In genomic region chr7:2757361-2757903, GRCh38 we compare ENCODE assay signal across 8 cellular contexts.
A peak's percentile ranks its signal among the peaks of the same experiment; 100 is the strongest.
DNase-seq lines count a peak whose midpoint lies in the region; ATAC-seq, FAIRE-seq and TF ChIP-seq lines count a peak whose summit lies in the region.

No MANE protein-coding gene starts in this region.

- H3K36me3 Mint-ChIP-seq in CD8-positive, alpha-beta memory T cell = peaks cover 12 to 25% (median 21%) of the 10 kb centered on the region in 3 donors

- no peaks in the 10 kb centered on the region for H3K27me3 ChIP-seq in CD8-positive, alpha-beta memory T cell (ENCODE audit: insufficient read depth, low read length, poor library complexity, severe bottlenecking)
- H3K27me3 ChIP-seq in esophagus (ENCODE audit: control insufficient read depth in 1 of 2, insufficient read depth in 2 of 2, low read length in 2 of 2) (no peaks in the 10 kb centered on the region), parathyroid adenoma (ENCODE audit: control insufficient read depth, insufficient read depth, low read length) (no peaks in the 10 kb centered on the region)

- no peaks in the 10 kb centered on the region for H3K9me3 ChIP-seq in CD8-positive, alpha-beta memory T cell (ENCODE audit: low read length)
- no peaks in the 10 kb centered on the region for H3K9me3 ChIP-seq in HEK293 (ENCODE audit: control insufficient read depth, insufficient read depth, low read depth, low read length)
- no peaks in the 10 kb centered on the region for H3K9me3 ChIP-seq in esophagus (ENCODE audit: control insufficient read depth in 2 of 2, insufficient read depth in 1 of 2, low read depth in 1 of 2, low read length in 1 of 2)
- H3K9me3 ChIP-seq in parathyroid adenoma (ENCODE audit: control insufficient read depth, low read length) = no peaks in the 10 kb centered on the region

- 22 to 43% methylated on average over 11 of the region's 11 CpGs for WGBS in esophagus, 2 donors

- no peak overlapping the region for H3K4me3 ChIP-seq in CD8-positive, alpha-beta memory T cell (ENCODE audit: low read length)
- H3K4me3 ChIP-seq in HEK293 (ENCODE audit: low read depth, low read length) (no peak overlapping the region), esophagus (ENCODE audit: low read depth in 1 of 2, low read length in 2 of 2) (no peak overlapping the region), parathyroid adenoma (ENCODE audit: low read depth, low read length) (peak overlapping the region; percentile 37)

- ATAC-seq in GM19455 (IDR thresholded peaks at IDR 0.05; ENCODE audit: unreplicated experiment) (no peak), HG03095 (IDR thresholded peaks at IDR 0.05; ENCODE audit: unreplicated experiment) (no peak)

- peaks cover 11% of the 10 kb centered on the region for H3K4me1 ChIP-seq in CD8-positive, alpha-beta memory T cell (ENCODE audit: insufficient read depth, low read length)
- H3K4me1 ChIP-seq in HEK293 (ENCODE audit: control insufficient read depth, insufficient read depth, low read length) = peaks cover 6% of the 10 kb centered on the region
- peaks cover 15 to 19% of the 10 kb centered on the region in 2 donors for H3K4me1 ChIP-seq in esophagus (ENCODE audit: control insufficient read depth in 2 of 2, insufficient read depth in 2 of 2, low read length in 1 of 2)
- peaks cover 6% of the 10 kb centered on the region for H3K4me1 ChIP-seq in parathyroid adenoma

- no peak for TF ChIP-seq POLR2A in GM12891 (IDR thresholded peaks at IDR 0.05; ENCODE audit: low read depth, low read length)

- peak overlapping the region; percentile 21 for H3K4me2 ChIP-seq in parathyroid adenoma (ENCODE audit: low read length)

- peak overlapping the region in 2 of 8 donors; percentile 73 to 87 for H3K27ac Mint-ChIP-seq in CD8-positive, alpha-beta memory T cell

- no peak overlapping the region for H3K9ac ChIP-seq in parathyroid adenoma

- FAIRE-seq in GM12891 (lab: Jason Lieb, UNC) = no peak

- no peak for DNase-seq in CD8-positive, alpha-beta memory T cell
- DNase-seq in SHP77 (lab: John Stamatoyannopoulos, UW) (peak; percentile 77 to 86), GM12891 (ENCODE audit: insufficient read length, low spot score) (no peak)

- TF ChIP-seq CTCF in HEK293 (tag by site-specific recombination; IDR thresholded peaks at IDR 0.05) (no peak), parathyroid adenoma (IDR thresholded peaks at IDR 0.05) (no peak)

- POLR2A ChIA-PET in CD8-positive, alpha-beta memory T cell (lab: Charles Lee) = no interaction called here
- POLR2A ChIA-PET in HEK293 (lab: Yijun Ruan, JAX) = no interaction called here

- CTCF ChIA-PET in CD8-positive, alpha-beta memory T cell (lab: Charles Lee) = interaction anchor here (1.0 to 1.8 kb wide), 3 partner anchors 9 to 47 kb away, joined by 3 to 6 read pairs (median 4); no protein-coding TSS in a partner anchor
- CTCF ChIA-PET in HEK293 (lab: Yijun Ruan, JAX) = interaction anchor here (0.6 to 1.0 kb wide), 7 partner anchors 21 to 1722 kb away, joined by 3 to 6 read pairs (median 4); no protein-coding TSS in a partner anchor

- H3K27me3 Mint-ChIP-seq in CD8-positive, alpha-beta memory T cell = peaks cover 0 to 1% of the 10 kb centered on the region in 2 donors

- H2AFZ ChIP-seq in parathyroid adenoma = no peak overlapping the region

- peak overlapping the region; percentile 70 for H3K27ac ChIP-seq in CD8-positive, alpha-beta memory T cell (ENCODE audit: low read depth, low read length)
- H3K27ac ChIP-seq in HEK293 (ENCODE audit: extremely low read depth, low read depth, low read length) = peak overlapping the region; percentile 45
- peak overlapping the region; percentile 82 to 95 for H3K27ac ChIP-seq in esophagus (ENCODE audit: low read depth in 2 of 2, low read length in 1 of 2)
- peak overlapping the region; percentile 21 for H3K27ac ChIP-seq in parathyroid adenoma

- H3K4me1 Mint-ChIP-seq in CD8-positive, alpha-beta memory T cell = peaks cover 33 to 44% (median 34%) of the 10 kb centered on the region in 3 donors

- H3K4me3 Mint-ChIP-seq in CD8-positive, alpha-beta memory T cell = peak overlapping the region in 1 of 7 donors; percentile 19

- peaks cover 5% of the 10 kb centered on the region for H3K79me2 ChIP-seq in parathyroid adenoma

- peaks cover 0 to 3% (median 0%) of the 10 kb centered on the region in 5 donors for H3K9me3 Mint-ChIP-seq in CD8-positive, alpha-beta memory T cell

- H3K36me3 ChIP-seq in CD8-positive, alpha-beta memory T cell (ENCODE audit: insufficient read depth, low read length) = no peaks in the 10 kb centered on the region
- no peaks in the 10 kb centered on the region for H3K36me3 ChIP-seq in HEK293 (ENCODE audit: control insufficient read depth in 2 of 2, insufficient read depth in 1 of 2, low read length in 2 of 2)
- no peaks in the 10 kb centered on the region for H3K36me3 ChIP-seq in esophagus (ENCODE audit: control insufficient read depth in 2 of 2, insufficient read depth in 2 of 2, low read length in 1 of 2)
- no peaks in the 10 kb centered on the region for H3K36me3 ChIP-seq in parathyroid adenoma (ENCODE audit: control insufficient read depth, insufficient read depth, low read length)

TF ChIP-seq in HEK293, 187 proteins besides CTCF, POLR2A, EP300 and RAD21 (continues in another document):
- TF ChIP-seq ZFHX2 (tag by site-specific recombination; conservative IDR thresholded peaks at IDR 0.05) (no peak), ZNF266 (tag by site-specific recombination; IDR thresholded peaks at IDR 0.05; ENCODE audit: low read depth) (no peak), KLF17 (tag by site-specific recombination; IDR thresholded peaks at IDR 0.05) (no peak)

TF ChIP-seq in GM12891, 5 proteins besides CTCF, POLR2A, EP300 and RAD21:
- TF ChIP-seq POU2F2 (IDR thresholded peaks at IDR 0.05; ENCODE audit: low read depth, low read length) = no peak
- no peak for TF ChIP-seq SPI1 (IDR thresholded peaks at IDR 0.05; ENCODE audit: low read depth, low read length)
- TF ChIP-seq TAF1 (IDR thresholded peaks at IDR 0.05; ENCODE audit: low read depth, low read length) = no peak
- no peak for TF ChIP-seq POLR2AphosphoS5 (IDR thresholded peaks at IDR 0.05; ENCODE audit: low read depth, low read length)
- no peak for TF ChIP-seq PAX5 (IDR thresholded peaks at IDR 0.05; ENCODE audit: insufficient read depth, low read length, severe bottlenecking)

Comparison
In these comparisons a context has a peak if more than half of its experiments do, and no peak if none do; other contexts are left out.
1. DNase-seq: peak in SHP77 (2 of 2); none in CD8-positive, alpha-beta memory T cell (0 of 5) and GM12891 (single experiment).
2. H3K27ac ChIP-seq: peak in every context shown above with its lines; median percentile 88 in esophagus; 70 in CD8-positive, alpha-beta memory T cell; 45 in HEK293; 21 in parathyroid adenoma.